In genomic region chr14:98698341-98698740, GRCh38 we compare ENCODE assay signal across 22 cellular contexts.
"Had no signal": no experiment of that assay in that cellular context is flagged by ENCODE, and none has a peak within 500 bp of the region (broad histone marks: within the 10 kb centered on the region; RNA-seq: fewer than 3 reads in every experiment).

No MANE protein-coding gene starts in this region.

- H3K9me3 ChIP-seq: colonic mucosa, esophagus squamous epithelium, gastrocnemius medialis, gastroesophageal sphincter, heart left ventricle had no signal

- H3K27ac ChIP-seq: colonic mucosa, coronary artery, dorsolateral prefrontal cortex, epithelial cell of prostate, esophagus squamous epithelium, foreskin keratinocyte, gastrocnemius medialis, gastroesophageal sphincter, heart left ventricle, heart right ventricle had no signal

- H3K4me3 ChIP-seq: colonic mucosa, coronary artery, dorsolateral prefrontal cortex, esophagus squamous epithelium, gastrocnemius medialis, gastroesophageal sphincter, heart left ventricle, heart right ventricle had no signal

- ATAC-seq: effector memory CD8-positive, alpha-beta T cell; esophagus mucosa; foreskin keratinocyte; gastrocnemius medialis; gastroesophageal sphincter; heart left ventricle; heart right ventricle had no signal

- DNase-seq: colonic mucosa; cortex of kidney; dermis blood vessel endothelial cell; dorsolateral prefrontal cortex; effector CD4-positive, alpha-beta T cell; effector CD8-positive, alpha-beta T cell; effector memory CD4-positive, alpha-beta T cell; effector memory CD8-positive, alpha-beta T cell; erythroblast; esophagus squamous epithelium; foreskin fibroblast; foreskin keratinocyte; foreskin melanocyte; gastrocnemius medialis; glutamatergic neuron; heart left ventricle; heart right ventricle had no signal

- H3K27me3 Mint-ChIP-seq: dendritic cell treated with granulocyte-macrophage colony-stimulating factor and Interleukin-4, amounts not matched to agents 40 ng/mL and 50 ng/mL, for 4 days; effector memory CD8-positive, alpha-beta T cell had no signal

- H3K27ac Mint-ChIP-seq: dendritic cell treated with granulocyte-macrophage colony-stimulating factor and Interleukin-4, amounts not matched to agents 40 ng/mL and 50 ng/mL, for 4 days; effector memory CD8-positive, alpha-beta T cell had no signal

- H3K27me3 ChIP-seq: colonic mucosa, foreskin keratinocyte, gastrocnemius medialis had no signal

- H3K36me3 ChIP-seq: colonic mucosa, esophagus squamous epithelium, gastrocnemius medialis, gastroesophageal sphincter, heart left ventricle, heart right ventricle had no signal

- H3K4me1 ChIP-seq: colonic mucosa, esophagus squamous epithelium, foreskin keratinocyte, gastrocnemius medialis, gastroesophageal sphincter, heart left ventricle, heart right ventricle had no signal

- H3K4me3 Mint-ChIP-seq: dendritic cell treated with granulocyte-macrophage colony-stimulating factor and Interleukin-4, amounts not matched to agents 40 ng/mL and 50 ng/mL, for 4 days; effector memory CD8-positive, alpha-beta T cell had no signal
